In the genomic region with DNA sequence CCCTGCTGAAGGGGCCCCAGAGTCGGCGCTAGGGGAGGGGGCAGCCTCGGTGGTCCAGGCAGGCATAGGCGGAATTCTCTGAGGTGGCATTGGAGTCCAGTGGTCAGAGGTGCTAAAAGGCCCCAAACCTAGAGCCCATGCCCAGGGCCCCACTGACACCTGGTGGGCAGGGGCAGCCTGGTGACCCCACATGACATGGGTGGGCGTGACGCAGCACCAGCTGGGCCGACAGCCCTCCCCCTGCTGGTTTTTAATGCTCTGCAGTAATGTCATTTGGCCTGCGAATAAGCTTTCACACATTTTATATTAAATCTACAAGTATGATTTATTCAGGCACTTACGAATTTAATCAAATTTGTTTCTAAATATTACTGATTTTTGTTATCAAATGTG, we compare ENCODE assay signal across 12 cellular contexts. TPM values are rescaled to one million over a fixed set of nuclear protein-coding genes. Genes with fewer than 3 reads are reported as not detected.
DNase-seq lines count a peak whose midpoint lies in the region; ATAC-seq and TF ChIP-seq lines count a peak whose summit lies in the region.
"Had no signal": no experiment of that assay in that cellular context is flagged by ENCODE, and none has a peak within 500 bp of the region (broad histone marks: within the 10 kb centered on the region; RNA-seq: fewer than 3 reads in every experiment).

No MANE protein-coding gene starts in this region.

- H3K27me3 ChIP-seq in ACC112 (ENCODE audit: insufficient read depth, low read length), result no peaks in the 10 kb centered on the region
- H3K27me3 ChIP-seq in CD4-positive, alpha-beta T cell (ENCODE audit: control insufficient read depth, insufficient read depth, low read length), result no peaks in the 10 kb centered on the region

- H3K36me3 ChIP-seq in ACC112 (ENCODE audit: insufficient read depth, low read length), result peaks cover under 1% of the 10 kb centered on the region; the same call in 1 of the 2 replicates

- no peak for DNase-seq in CD4-positive, alpha-beta T cell
- no peak for DNase-seq in activated B cell treated with CpG ODN at 0.5 μM for 24 hours
- no peak for DNase-seq in naive B cell
- no peak for DNase-seq in GM20000 (ENCODE audit: low spot score)
- no peak for DNase-seq in AG20443 (ENCODE audit: low spot score)
- no peak for DNase-seq in SHP77 (lab: John Stamatoyannopoulos, UW)
- DNase-seq: activated CD4-positive, alpha-beta T cell treated with anti-CD3 and anti-CD28 coated beads, Interleukin-2, amount 50 U/mL, for 1 hour; cortex of kidney; midbrain; NCI-H2029 treated with DMSO at 0.1 percent for 48 hours; substantia nigra had no signal

- H3K9me3 Mint-ChIP-seq in CD4-positive, alpha-beta T cell, result no peaks in the 10 kb centered on the region
- H3K9me3 Mint-ChIP-seq in activated B cell treated with CpG ODN at 0.5 μM for 24 hours (no peaks in the 10 kb centered on the region), naive B cell (no peaks in the 10 kb centered on the region)

- H3K4me3 Mint-ChIP-seq in CD4-positive, alpha-beta T cell, result peak overlapping the region; percentile 99
- H3K4me3 Mint-ChIP-seq in activated B cell treated with CpG ODN at 0.5 μM for 24 hours (peak overlapping the region; percentile 93), naive B cell (peak overlapping the region in 6 of 8 donors; percentile 29 to 98 (median 95))

- H3K27me3 Mint-ChIP-seq in CD4-positive, alpha-beta T cell, result no peaks in the 10 kb centered on the region
- H3K27me3 Mint-ChIP-seq in activated B cell treated with CpG ODN at 0.5 μM for 24 hours, result no peaks in the 10 kb centered on the region
- H3K27me3 Mint-ChIP-seq in naive B cell, result no peaks in the 10 kb centered on the region

- intact Hi-C loops in CD4-positive, alpha-beta T cell (cut with DNase I, micrococcal nuclease), result no loop called here
- intact Hi-C loops in activated B cell treated with CpG ODN at 0.5 μM for 24 hours (cut with micrococcal nuclease), result no loop called here

- peaks cover 38% of the 10 kb centered on the region for H3K79me2 ChIP-seq in ACC112 (ENCODE audit: control insufficient read depth, insufficient read depth, low read length, unreplicated experiment)

- no peak for ATAC-seq in CD4-positive, alpha-beta T cell (ENCODE audit: poor library complexity)
- no peak for ATAC-seq in activated B cell treated with CpG ODN at 0.5 μM for 24 hours (ENCODE audit: low read depth)
- ATAC-seq in naive B cell (ENCODE audit: low read depth in 2 of 2), result no peak

- no peak overlapping the region for H3K27ac ChIP-seq in ACC112 (ENCODE audit: low read depth, low read length)
- H3K27ac ChIP-seq in CD4-positive, alpha-beta T cell (ENCODE audit: low read depth, low read length), result no peak overlapping the region

- CTCF ChIA-PET in CD4-positive, alpha-beta T cell (lab: Charles Lee), result no interaction called here
- CTCF ChIA-PET in activated B cell treated with CpG ODN at 0.5 μM for 24 hours (lab: Charles Lee), result interaction anchor here (0.9 kb wide), 1 partner anchor 20 kb away, joined by 3 read pairs; no protein-coding TSS in a partner anchor

- peaks cover 25% of the 10 kb centered on the region for H3K36me3 Mint-ChIP-seq in CD4-positive, alpha-beta T cell (ENCODE audit: low read depth)
- H3K36me3 Mint-ChIP-seq in activated B cell treated with CpG ODN at 0.5 μM for 24 hours (ENCODE audit: low read depth) (peaks cover 21% of the 10 kb centered on the region), naive B cell (no peaks in the 10 kb centered on the region)

- POLR2A ChIA-PET in CD4-positive, alpha-beta T cell (lab: Charles Lee), result interaction anchor here (1.2 kb wide), 1 partner anchor 217 kb away, joined by 3 read pairs; no protein-coding TSS in a partner anchor
- POLR2A ChIA-PET in activated B cell treated with CpG ODN at 0.5 μM for 24 hours (lab: Charles Lee), result interaction anchor here (0.9 to 2.3 kb wide), 2 partner anchors 13 to 115 kb away, joined by 3 to 14 read pairs; a partner anchor contains a TSS

- H3K4me1 ChIP-seq in ACC112 (ENCODE audit: control insufficient read depth, insufficient read depth, low read length, unreplicated experiment), result peaks cover 13% of the 10 kb centered on the region

- H3K9me3 ChIP-seq in CD4-positive, alpha-beta T cell (ENCODE audit: control insufficient read depth, low read length), result no peaks in the 10 kb centered on the region

- no peak for TF ChIP-seq CTCF in CD4-positive, alpha-beta T cell (IDR thresholded peaks at IDR 0.05)
- TF ChIP-seq CTCF in activated B cell treated with CpG ODN at 0.5 μM for 24 hours (IDR thresholded peaks at IDR 0.05), result no peak
- no peak for TF ChIP-seq CTCF in GM20000 (IDR thresholded peaks at IDR 0.05; ENCODE audit: extremely low read depth, missing control alignments)

- H3K4me1 Mint-ChIP-seq in CD4-positive, alpha-beta T cell (ENCODE audit: low read depth), result peaks cover 34% of the 10 kb centered on the region
- H3K4me1 Mint-ChIP-seq in activated B cell treated with CpG ODN at 0.5 μM for 24 hours (peaks cover 32% of the 10 kb centered on the region), naive B cell (peaks cover 22 to 35% (median 34%) of the 10 kb centered on the region in 3 donors)

- H3K4me3 ChIP-seq in ACC112 (ENCODE audit: low read depth, low read length), result peak overlapping the region; percentile 79; the same call in 1 of the 2 replicates

- no peak overlapping the region for H2AFZ ChIP-seq in ACC112 (ENCODE audit: low read length, unreplicated experiment)

- H3K27ac Mint-ChIP-seq in CD4-positive, alpha-beta T cell, result peak overlapping the region; percentile 100
- H3K27ac Mint-ChIP-seq in activated B cell treated with CpG ODN at 0.5 μM for 24 hours (no peak overlapping the region), naive B cell (peak overlapping the region in 1 of 6 donors; percentile 19)

RNA-seq across cellular contexts. Expression of a gene that starts 2.1 kb away (rescaled TPM):
- total RNA-seq in CD4-positive, alpha-beta T cell, result 100 to 1,000 TPM; 211 to 214 TPM
- total RNA-seq in activated B cell treated with CpG ODN at 0.5 μM for 24 hours, result 228 and 232 TPM in 2 replicates
- 100 to 1,000 TPM; 238 to 325 (median 252) TPM for polyA plus RNA-seq in naive B cell (ENCODE audit: low read depth in 6 of 6)

RNA-seq across cellular contexts. Expression of a gene that starts 18.7 kb away (rescaled TPM):
- 10 to 100 TPM; 10.1 to 12.5 TPM for total RNA-seq in CD4-positive, alpha-beta T cell
- total RNA-seq in activated B cell treated with CpG ODN at 0.5 μM for 24 hours, result 38.1 and 43.0 TPM in 2 replicates
- 10 to 100 TPM; 41.7 to 55.1 (median 48.6) TPM for polyA plus RNA-seq in naive B cell (ENCODE audit: low read depth in 6 of 6)

RNA-seq across cellular contexts. Expression of a gene that starts 33.8 kb away (rescaled TPM):
- total RNA-seq in CD4-positive, alpha-beta T cell, result under 1 TPM; 0.22 to 0.36 TPM
- 1.2 and 1.3 TPM in 2 replicates for total RNA-seq in activated B cell treated with CpG ODN at 0.5 μM for 24 hours
- polyA plus RNA-seq in naive B cell (ENCODE audit: low read depth in 6 of 6), result under 1 TPM in 1 of 6 donors, not detected in 5; 0.30 TPM

RNA-seq across cellular contexts. Expression of a gene that starts 46.7 kb away (rescaled TPM):
- 10 to 100 TPM; 31.8 to 33.8 TPM for total RNA-seq in CD4-positive, alpha-beta T cell
- total RNA-seq in activated B cell treated with CpG ODN at 0.5 μM for 24 hours, result 29.9 and 31.3 TPM in 2 replicates
- 10 to 100 TPM in 2 of 6 donors, 1 to 10 TPM in 4; 6.4 to 16.1 (median 8.9) TPM for polyA plus RNA-seq in naive B cell (ENCODE audit: low read depth in 6 of 6)

RNA-seq across cellular contexts. Expression of a gene that starts 55.4 kb away (rescaled TPM):
- total RNA-seq in CD4-positive, alpha-beta T cell, result 1 to 10 TPM; 8.1 to 8.5 TPM
- 9.9 and 10.4 TPM in 2 replicates for total RNA-seq in activated B cell treated with CpG ODN at 0.5 μM for 24 hours
- polyA plus RNA-seq in naive B cell (ENCODE audit: low read depth in 6 of 6), result 10 to 100 TPM in 2 of 6 donors, 1 to 10 TPM in 4; 5.7 to 11.0 (median 9.5) TPM
